ENCODE assay signal across 8 cellular contexts in genomic region chr10:69451209-69451783, GRCh38. TPM values are rescaled to one million over a fixed set of nuclear protein-coding genes. Genes with fewer than 3 reads are reported as not detected.
A peak's percentile ranks its signal among the peaks of the same experiment; 100 is the strongest.
DNase-seq lines count a peak whose midpoint lies in the region; ATAC-seq, FAIRE-seq and TF ChIP-seq lines count a peak whose summit lies in the region.

TSPAN15 (plus strand) TSS chr10:69451465; CDS start chr10:69451595, 130 bp downstream.

- H3K27ac ChIP-seq in PC-3 (ENCODE audit: low read length) (peak within 1 kb of the TSS; percentile 89), esophagus muscularis mucosa (replicated peaks in 1 of 4) (peak within 1 kb of the TSS; percentile 85 to 92 (median 88))

- FAIRE-seq in HTR-8/SVneo (lab: Jason Lieb, UNC) = peak; percentile 28

- peak within 1 kb of the TSS; percentile 83 for H3K9ac ChIP-seq in PC-3 (ENCODE audit: low read length)
- H3K9ac ChIP-seq in mucosa of stomach (ENCODE audit: low read length) = peak within 1 kb of the TSS; percentile 88

- peaks cover 3% of the 10 kb centered on the region for H3K27me3 Mint-ChIP-seq in activated T-cell treated with anti-CD3 and anti-CD28 coated beads, Interleukin-2, amount 50 U/mL, for 4 hours (ENCODE audit: low read depth)

- intact Hi-C loops in PC-3 (cut with micrococcal nuclease) (loop anchor here (1.0 to 2.0 kb wide), 2 partner anchors 24 kb away; no protein-coding TSS in a partner anchor), esophagus muscularis mucosa (cut with DNase I) (no loop called here)

- WGBS in esophagus muscularis mucosa = 3% methylated on average over 14 of the region's 45 CpGs

- ATAC-seq in GM19397 (IDR thresholded peaks at IDR 0.05; ENCODE audit: unreplicated experiment) = peak; percentile 88
- ATAC-seq in PC-3 = peak; percentile 54
- peak; percentile 96 to 97 for ATAC-seq in activated T-cell treated with anti-CD3 and anti-CD28 coated beads, Interleukin-2, amount 50 U/mL, for 4 hours

- H3K4me1 Mint-ChIP-seq in activated T-cell treated with anti-CD3 and anti-CD28 coated beads, Interleukin-2, amount 50 U/mL, for 4 hours (ENCODE audit: low read depth) = peaks cover 17% of the 10 kb centered on the region

- H3K27me3 ChIP-seq in PC-3 (ENCODE audit: low read length) (no peaks in the 10 kb centered on the region), esophagus muscularis mucosa (no peaks in the 10 kb centered on the region), mucosa of stomach (ENCODE audit: control insufficient read depth, insufficient read depth, low read length) (no peaks in the 10 kb centered on the region)

- H3K36me3 Mint-ChIP-seq in activated T-cell treated with anti-CD3 and anti-CD28 coated beads, Interleukin-2, amount 50 U/mL, for 4 hours (ENCODE audit: insufficient read depth) = no peaks in the 10 kb centered on the region

- H3K4me3 ChIP-seq in AG10803 (ENCODE audit: low read length) = peak within 1 kb of the TSS; percentile 54
- H3K4me3 ChIP-seq in PC-3 (ENCODE audit: low read length) = peak within 1 kb of the TSS; percentile 80
- peak within 1 kb of the TSS; percentile 72 to 85 (median 84) for H3K4me3 ChIP-seq in esophagus muscularis mucosa
- peak within 1 kb of the TSS; percentile 38 for H3K4me3 ChIP-seq in mucosa of stomach (ENCODE audit: low read length)

- H3K4me3 Mint-ChIP-seq in activated T-cell treated with anti-CD3 and anti-CD28 coated beads, Interleukin-2, amount 50 U/mL, for 4 hours = peak within 1 kb of the TSS; percentile 87

- TF ChIP-seq CTCF in AG10803 (conservative IDR thresholded peaks at IDR 0.05; ENCODE audit: low read length) (no peak), PC-3 (conservative IDR thresholded peaks at IDR 0.05; ENCODE audit: low read depth, low read length) (no peak), esophagus muscularis mucosa (IDR thresholded peaks at IDR 0.05) (no peak)

- H3K36me3 ChIP-seq in PC-3 (ENCODE audit: low read depth, low read length) (peaks cover 1% of the 10 kb centered on the region), esophagus muscularis mucosa (peaks cover 0 to 5% (median 1%) of the 10 kb centered on the region in 4 donors), mucosa of stomach (ENCODE audit: control insufficient read depth, insufficient read depth, low read length) (no peaks in the 10 kb centered on the region)

- H3K79me2 ChIP-seq in PC-3 (ENCODE audit: low read length) = peaks cover 50% of the 10 kb centered on the region

- peaks cover 21% of the 10 kb centered on the region for H3F3A ChIP-seq in PC-3 (ENCODE audit: low read length, unreplicated experiment)

- POLR2A ChIA-PET in PC-3 (lab: Charles Lee; ENCODE audit: unreplicated experiment) = interaction anchor here (0.6 to 1.2 kb wide), 3 partner anchors 11 to 64 kb away, joined by 3 to 5 read pairs (median 4); no protein-coding TSS in a partner anchor

- CTCF ChIA-PET in PC-3 (lab: Charles Lee) = interaction anchor here (0.6 kb wide), 1 partner anchor 65 kb away, joined by 3 read pairs; no protein-coding TSS in a partner anchor

- DNase-seq in AG10803 (ENCODE audit: low read depth) = peak; percentile 56
- peak; percentile 88 for DNase-seq in HTR-8/SVneo (ENCODE audit: insufficient read length, low spot score)
- DNase-seq in PC-3 = peak; percentile 99
- DNase-seq in activated T-cell treated with anti-CD3 and anti-CD28 coated beads, Interleukin-2, amount 50 U/mL, for 4 hours = peak; percentile 75
- DNase-seq in esophagus muscularis mucosa (ENCODE audit: extremely low spot score) = no peak
- peak; percentile 66 for DNase-seq in stimulated activated CD8-positive, alpha-beta memory T cell treated with anti-CD3 and anti-CD28 coated beads, Interleukin-4, amount 100 ng/mL, for 24 hours (ENCODE audit: low read depth)

- H4K20me1 ChIP-seq in PC-3 (ENCODE audit: low read length) = no peaks in the 10 kb centered on the region

- H3K9me3 ChIP-seq in PC-3 (ENCODE audit: low read length) (no peaks in the 10 kb centered on the region), esophagus muscularis mucosa (no peaks in the 10 kb centered on the region), mucosa of stomach (ENCODE audit: control insufficient read depth, low read length) (no peaks in the 10 kb centered on the region)

- H2AFZ ChIP-seq in PC-3 (ENCODE audit: low read length) = peak within 1 kb of the TSS; percentile 80

- peak within 1 kb of the TSS; percentile 91 for H3K4me2 ChIP-seq in PC-3 (ENCODE audit: low read length)

- H3K9me2 ChIP-seq in PC-3 (replicated peaks; ENCODE audit: low read length) = no peaks in the 10 kb centered on the region

- no peaks in the 10 kb centered on the region for H3K9me3 Mint-ChIP-seq in activated T-cell treated with anti-CD3 and anti-CD28 coated beads, Interleukin-2, amount 50 U/mL, for 4 hours

- BruUV-seq in PC-3 (replicated peaks; lab: Mats Ljungman, UMichigan) = no TSS peak

- TF ChIP-seq EP300 in esophagus muscularis mucosa (IDR thresholded peaks at IDR 0.05) = no peak

- H3K4me1 ChIP-seq in PC-3 (ENCODE audit: insufficient read depth, low read length) = peaks cover 86% of the 10 kb centered on the region
- H3K4me1 ChIP-seq in esophagus muscularis mucosa = peaks cover 33 to 81% (median 78%) of the 10 kb centered on the region in 4 donors
- peaks cover 81% of the 10 kb centered on the region for H3K4me1 ChIP-seq in mucosa of stomach (ENCODE audit: control insufficient read depth, insufficient read depth, low read length)

- TF ChIP-seq POLR2A in esophagus muscularis mucosa (IDR thresholded peaks at IDR 0.05; ENCODE audit: low read depth) = no peak

RNA-seq across cellular contexts. Expression of gene TSPAN15, which starts in this region (rescaled TPM):
- 186 and 212 TPM in 2 replicates for total RNA-seq in PC-3 (2014; rRNA removed)
- 1 to 10 TPM in 2 of 3 donors, under 1 TPM in 1; 0.86 to 1.8 (median 1.4) TPM for total RNA-seq in activated T-cell treated with anti-CD3 and anti-CD28 coated beads, Interleukin-2, amount 50 U/mL, for 4 hours
- 10 to 100 TPM; 40.3 to 59.4 (median 53.5) TPM for total RNA-seq in esophagus muscularis mucosa

Comparison
In these comparisons a context has a peak if more than half of its experiments do, and no peak if none do; other contexts are left out.
1. RNA of gene TSPAN15 (total RNA-seq): 186 to 212 TPM in PC-3 and 40.3 to 59.4 TPM in esophagus muscularis mucosa; 0.86 to 1.8 TPM in activated T-cell treated with anti-CD3 and anti-CD28 coated beads, Interleukin-2, amount 50 U/mL, for 4 hours; every median in the first group is over 10 times any median in the second.
2. Peak in every context shown above with its lines, with median percentiles within 50 percentile points of each other: H3K4me3 ChIP-seq and ATAC-seq.